ENCODE assay signal across 22 cellular contexts in the genomic region with DNA sequence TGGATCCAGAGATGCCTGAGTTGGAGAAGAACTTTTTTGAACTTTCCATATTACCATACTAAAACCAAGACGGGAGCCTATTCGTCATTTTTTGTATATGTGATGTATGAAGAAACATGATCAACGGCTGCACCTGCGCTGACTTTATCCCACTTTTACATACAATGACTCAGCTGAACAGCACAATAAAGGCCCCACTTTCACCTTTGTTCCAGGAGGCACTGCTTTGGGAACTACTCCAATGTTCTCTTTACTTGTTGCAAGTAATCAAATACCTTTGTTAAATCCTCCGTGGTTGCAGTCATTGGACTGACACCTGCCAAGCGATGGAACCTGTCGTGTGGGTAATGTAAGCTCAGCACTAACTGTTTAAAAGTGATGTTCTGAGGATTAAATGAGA. TPM values are rescaled to one million over a fixed set of nuclear protein-coding genes. Genes with fewer than 3 reads are reported as not detected.
DNase-seq lines count a peak whose midpoint lies in the region; ATAC-seq, FAIRE-seq and TF ChIP-seq lines count a peak whose summit lies in the region.
"Had no signal": no experiment of that assay in that cellular context is flagged by ENCODE, and none has a peak within 500 bp of the region (broad histone marks: within the 10 kb centered on the region; RNA-seq: fewer than 3 reads in every experiment).

No MANE protein-coding gene starts in this region.

- H3K36me3 ChIP-seq in Loucy (ENCODE audit: insufficient read depth, low read length) (no peaks in the 10 kb centered on the region), astrocyte (ENCODE audit: insufficient read depth, low read length) (no peaks in the 10 kb centered on the region), HepG2 (replicated peaks in 1 of 2; ENCODE audit: control insufficient read depth in 1 of 2, insufficient read depth in 2 of 2, low read length in 2 of 2) (no peaks in the 10 kb centered on the region)
- H3K36me3 ChIP-seq: MG63, Peyer's patch, SJCRH30 had no signal

- H3K79me2 ChIP-seq in Loucy (ENCODE audit: insufficient read depth, low read length) (no peaks in the 10 kb centered on the region), astrocyte (ENCODE audit: insufficient read depth, low read length) (no peaks in the 10 kb centered on the region), HepG2 (ENCODE audit: insufficient read depth, low read length) (no peaks in the 10 kb centered on the region)

- no peak for TF ChIP-seq POLR2A in HepG2 (IDR thresholded peaks at IDR 0.05; ENCODE audit: insufficient read depth in 1 of 2, low read depth in 2 of 2, low read length in 2 of 2)

- in situ Hi-C loops in HepG2 (cut with HindIII; ENCODE audit: extremely low pct_ligation_motif_present, low pct_unique_long_range_greater_than_20kb), result no loop called here

- intact Hi-C loops in HepG2 (cut with micrococcal nuclease; ENCODE audit: unreplicated experiment), result no loop called here

- H3K36me3 Mint-ChIP-seq in astrocyte (ENCODE audit: low read depth, unreplicated experiment), result no peaks in the 10 kb centered on the region
- H3K36me3 Mint-ChIP-seq in stimulated activated effector memory CD8-positive, alpha-beta T cell treated with anti-CD3 and anti-CD28 coated beads, Interleukin-12 subunit alpha, Interleukin-12 subunit beta, amount 100 ng/mL, for 72 hours, result no peaks in the 10 kb centered on the region
- H3K36me3 Mint-ChIP-seq: CD4-positive, CD25-positive, alpha-beta regulatory T cell had no signal

- no peak for TF ChIP-seq RAD21 in HepG2 (CRISPR knock-in tag; IDR thresholded peaks at IDR 0.05)

- H3K9me2 ChIP-seq in Loucy (replicated peaks; ENCODE audit: low read depth, low read length), result no peaks in the 10 kb centered on the region

- no peak overlapping the region for H3K27ac ChIP-seq in astrocyte (ENCODE audit: low read depth, low read length)
- peak overlapping the region; percentile 40 for H3K27ac ChIP-seq in HepG2 (ENCODE audit: extremely low read length, insufficient read depth, low read length)
- H3K27ac ChIP-seq: Peyer's patch, SJCRH30 had no signal

- H3K9me3 ChIP-seq in Loucy (ENCODE audit: insufficient read depth, low read depth, low read length), result no peaks in the 10 kb centered on the region
- H3K9me3 ChIP-seq in astrocyte (ENCODE audit: insufficient read depth, low read depth, low read length), result no peaks in the 10 kb centered on the region
- no peaks in the 10 kb centered on the region for H3K9me3 ChIP-seq in HepG2 (ENCODE audit: low read length)
- H3K9me3 ChIP-seq: MG63, Peyer's patch, SJCRH30 had no signal

- no peak overlapping the region for H3K4me3 Mint-ChIP-seq in astrocyte (ENCODE audit: unreplicated experiment)
- no peak overlapping the region for H3K4me3 Mint-ChIP-seq in stimulated activated effector memory CD8-positive, alpha-beta T cell treated with anti-CD3 and anti-CD28 coated beads, Interleukin-12 subunit alpha, Interleukin-12 subunit beta, amount 100 ng/mL, for 72 hours
- H3K4me3 Mint-ChIP-seq: CD4-positive, CD25-positive, alpha-beta regulatory T cell had no signal

- DNase-seq in COLO668 (lab: John Stamatoyannopoulos, UW; ENCODE audit: unreplicated experiment), result peak; percentile 40
- no peak for DNase-seq in astrocyte (ENCODE audit: low read depth)
- DNase-seq in HepG2 (ENCODE audit: low spot score), result peak; percentile 78
- DNase-seq in AG08396 (ENCODE audit: low spot score), result no peak
- no peak for DNase-seq in stimulated activated effector memory CD8-positive, alpha-beta T cell treated with anti-CD3 and anti-CD28 coated beads, Interleukin-12 subunit alpha, Interleukin-12 subunit beta, amount 100 ng/mL, for 72 hours (ENCODE audit: low spot score in 2 of 2)
- DNase-seq in GM10248 (ENCODE audit: extremely low spot score), result no peak
- DNase-seq: CD4-positive, CD25-positive, alpha-beta regulatory T cell; Kasumi-1; MG63; NCI-H1417 treated with DMSO at 0.1 percent for 48 hours; NCI-H187; NCI-H2171; NCI-H446; NCI-H526; Peyer's patch; SJCRH30; T-helper 1 cell had no signal

- CTCF ChIA-PET in HepG2 (lab: Yijun Ruan, JAX; ENCODE audit: low intra/inter-chr PET ratio, low total read pairs), result no interaction called here
- CTCF ChIA-PET in GM10248 (lab: Yijun Ruan, JAX), result no interaction called here

- H3K4me1 ChIP-seq in Loucy (ENCODE audit: insufficient read depth, low read length, poor library complexity, severe bottlenecking), result no peaks in the 10 kb centered on the region
- peaks cover 21% of the 10 kb centered on the region for H3K4me1 ChIP-seq in astrocyte (ENCODE audit: insufficient read depth, low read length)
- peaks cover 93% of the 10 kb centered on the region for H3K4me1 ChIP-seq in HepG2 (ENCODE audit: insufficient read depth, low read length)
- H3K4me1 ChIP-seq: Peyer's patch had no signal

- FAIRE-seq in astrocyte (lab: Jason Lieb, UNC) (no peak), HepG2 (lab: Jason Lieb, UNC) (no peak)
- FAIRE-seq: G401.6, GM18507, GM19239, H54 had no signal

- BruUV-seq in HepG2 (replicated peaks; lab: Mats Ljungman, UMichigan), result no TSS peak

- ATAC-seq in HepG2, result no peak
- ATAC-seq in stimulated activated effector memory CD8-positive, alpha-beta T cell treated with anti-CD3 and anti-CD28 coated beads, Interleukin-12 subunit alpha, Interleukin-12 subunit beta, amount 100 ng/mL, for 72 hours, result no peak

- no peak for TF ChIP-seq CTCF in Loucy (conservative IDR thresholded peaks at IDR 0.05; ENCODE audit: low read length)
- TF ChIP-seq CTCF in astrocyte (IDR thresholded peaks at IDR 0.05; ENCODE audit: insufficient read depth, low read depth, low read length), result no peak
- TF ChIP-seq CTCF in HepG2 (CRISPR knock-in tag; IDR thresholded peaks at IDR 0.05), result no peak
- TF ChIP-seq CTCF in GM10248 (IDR thresholded peaks at IDR 0.05; ENCODE audit: control extremely low read depth, extremely low read depth, low read depth, missing control alignments), result no peak

- no peaks in the 10 kb centered on the region for H3K9me3 Mint-ChIP-seq in astrocyte (ENCODE audit: unreplicated experiment)
- no peaks in the 10 kb centered on the region for H3K9me3 Mint-ChIP-seq in stimulated activated effector memory CD8-positive, alpha-beta T cell treated with anti-CD3 and anti-CD28 coated beads, Interleukin-12 subunit alpha, Interleukin-12 subunit beta, amount 100 ng/mL, for 72 hours

- H3K4me2 ChIP-seq in Loucy (ENCODE audit: low read depth, low read length, poor library complexity, severe bottlenecking) (no peak overlapping the region), astrocyte (ENCODE audit: low read length) (no peak overlapping the region), HepG2 (ENCODE audit: low read depth, low read length) (peak overlapping the region; percentile 30)

- peak overlapping the region; percentile 47 for H3K27ac Mint-ChIP-seq in astrocyte (ENCODE audit: unreplicated experiment)
- H3K27ac Mint-ChIP-seq in stimulated activated effector memory CD8-positive, alpha-beta T cell treated with anti-CD3 and anti-CD28 coated beads, Interleukin-12 subunit alpha, Interleukin-12 subunit beta, amount 100 ng/mL, for 72 hours, result no peak overlapping the region
- H3K27ac Mint-ChIP-seq: CD4-positive, CD25-positive, alpha-beta regulatory T cell had no signal

- WGBS in HepG2 (ENCODE audit: low lambda C conversion rate), result 21% methylated on average over 7 of the region's 7 CpGs

- peaks cover 17% of the 10 kb centered on the region for H3K4me1 Mint-ChIP-seq in astrocyte (ENCODE audit: low read depth, unreplicated experiment)
- H3K4me1 Mint-ChIP-seq in stimulated activated effector memory CD8-positive, alpha-beta T cell treated with anti-CD3 and anti-CD28 coated beads, Interleukin-12 subunit alpha, Interleukin-12 subunit beta, amount 100 ng/mL, for 72 hours, result no peaks in the 10 kb centered on the region

- H3K27me3 ChIP-seq in Loucy (ENCODE audit: insufficient read depth, low read length, poor library complexity, severe bottlenecking) (no peaks in the 10 kb centered on the region), astrocyte (ENCODE audit: insufficient read depth, low read length) (no peaks in the 10 kb centered on the region), HepG2 (ENCODE audit: control insufficient read depth in 1 of 2, insufficient read depth in 2 of 2, low read length in 2 of 2) (no peaks in the 10 kb centered on the region)
- H3K27me3 ChIP-seq: MG63, Peyer's patch, SJCRH30 had no signal

- POLR2A ChIA-PET in HepG2 (lab: Yijun Ruan, JAX) (no interaction called here), GM10248 (lab: Yijun Ruan, JAX) (no interaction called here)

- H3K4me3 ChIP-seq in Loucy (ENCODE audit: low read length, poor library complexity, severe bottlenecking), result no peak overlapping the region
- H3K4me3 ChIP-seq in astrocyte (ENCODE audit: insufficient read depth, low read depth, low read length), result no peak overlapping the region
- 0 out of 6 replicates have a peak overlapping the region, but pooled peaks of 1 of the 3 experiments have one; percentile 0 for H3K4me3 ChIP-seq in HepG2 (replicated peaks in 1 of 3; ENCODE audit: insufficient read depth in 1 of 3, low read depth in 2 of 3, low read length in 3 of 3)
- H3K4me3 ChIP-seq: MG63, Peyer's patch, SJCRH30 had no signal

- no peaks in the 10 kb centered on the region for H3F3A ChIP-seq in Loucy (ENCODE audit: low read depth)

- no peaks in the 10 kb centered on the region for H3K27me3 Mint-ChIP-seq in astrocyte (ENCODE audit: low read depth, unreplicated experiment)

- H3K9ac ChIP-seq in Loucy (ENCODE audit: low read depth, low read length, poor library complexity, severe bottlenecking) (no peak overlapping the region), astrocyte (ENCODE audit: low read length) (no peak overlapping the region), HepG2 (ENCODE audit: insufficient read depth, low read depth, low read length) (no peak overlapping the region)

- no peaks in the 10 kb centered on the region for H4K20me1 ChIP-seq in Loucy (ENCODE audit: insufficient read depth, low read length, poor library complexity, severe bottlenecking)
- H4K20me1 ChIP-seq in astrocyte (ENCODE audit: insufficient read depth, low read length), result no peaks in the 10 kb centered on the region
- H4K20me1 ChIP-seq in HepG2 (ENCODE audit: insufficient read depth, low read length), result no peaks in the 10 kb centered on the region

- H2AFZ ChIP-seq in Loucy (ENCODE audit: low read length) (0 out of 2 replicates have a peak overlapping the region, but pooled peaks have one; percentile 40), astrocyte (ENCODE audit: low read depth, low read length) (no peak overlapping the region), HepG2 (ENCODE audit: low read length) (no peak overlapping the region)

- TF ChIP-seq EP300 in HepG2 (IDR thresholded peaks at IDR 0.05; ENCODE audit: low read depth in 2 of 2, low read length in 2 of 2) (peak in 1 of 2 experiments; percentile 69; a peak in 2 of 4 replicates), HepG2 (CRISPR knock-in tag; IDR thresholded peaks at IDR 0.05; ENCODE audit: borderline replicate concordance) (no peak)

RNA-seq across cellular contexts. Expression of gene BTN3A2, which starts 17.3 kb away (rescaled TPM):
- total RNA-seq in astrocyte, result 31.7 and 34.1 TPM in 2 replicates
- 18.9 and 21.3 TPM in 2 replicates for total RNA-seq in HepG2 (2016; rRNA removed; fragmentation: Illumina TruSeq; extraction: Trizol)
- 3.4 and 4.3 TPM in 2 replicates for total RNA-seq in HepG2 (2016; cell fraction: cytosol; rRNA removed; fragmentation: Illumina TruSeq; extraction: Trizol; ENCODE audit: low read depth)
- total RNA-seq in HepG2 (2016; cell fraction: insoluble cytoplasmic fraction; rRNA removed; fragmentation: Illumina TruSeq; extraction: Trizol), result 17.8 and 20.4 TPM in 2 replicates
- 13.3 and 13.9 TPM in 2 replicates for total RNA-seq in HepG2 (2016; cell fraction: membrane; rRNA removed; fragmentation: Illumina TruSeq; extraction: Trizol)
- 16.6 and 20.6 TPM in 2 replicates for total RNA-seq in HepG2 (2016; cell fraction: nucleus; rRNA removed; fragmentation: Illumina TruSeq; extraction: Trizol)
- 36.2 and 36.3 TPM in 2 replicates for polyA plus RNA-seq in HepG2 (2011; rRNA removed)
- polyA plus RNA-seq in HepG2 (2011; cell fraction: cytosol; rRNA removed), result 28.2 and 31.2 TPM in 2 replicates
- polyA plus RNA-seq in HepG2 (2011; cell fraction: nucleus; rRNA removed), result 36.5 and 54.5 TPM in 2 replicates
- polyA plus RNA-seq in HepG2 (2012), result 22.7 and 24.1 TPM in 2 replicates
- 3.2 and 3.3 TPM in 2 replicates for polyA plus RNA-seq in HepG2 (2016; cell fraction: cytosol; fragmentation: Illumina TruSeq; extraction: Trizol; ENCODE audit: low read depth)
- polyA plus RNA-seq in HepG2 (2016; cell fraction: insoluble cytoplasmic fraction; fragmentation: Illumina TruSeq; extraction: Trizol; ENCODE audit: low read depth), result 14.2 and 14.4 TPM in 2 replicates
- 8.3 and 9.3 TPM in 2 replicates for polyA plus RNA-seq in HepG2 (2016; cell fraction: membrane; fragmentation: Illumina TruSeq; extraction: Trizol; ENCODE audit: low read depth)
- polyA plus RNA-seq in HepG2 (2016; cell fraction: nucleus; fragmentation: Illumina TruSeq; extraction: Trizol; ENCODE audit: insufficient read depth, low read depth), result 33.8 and 37.9 TPM in 2 replicates
- 35.9 and 51.8 TPM in 2 replicates for polyA minus RNA-seq in HepG2 (2011; rRNA and poly(A)+ RNA removed; ENCODE audit: low replicate concordance)
- 12.0 and 17.2 TPM in 2 replicates for polyA minus RNA-seq in HepG2 (2011; cell fraction: cytosol; rRNA and poly(A)+ RNA removed)
- polyA minus RNA-seq in HepG2 (2011; cell fraction: nucleus; rRNA and poly(A)+ RNA removed), result 21.9 and 35.8 TPM in 2 replicates

RNA-seq across cellular contexts. Expression of gene BTN2A2, which starts 35.2 kb away (rescaled TPM):
- total RNA-seq in astrocyte, result 19.9 and 25.1 TPM in 2 replicates
- 6.0 and 12.2 TPM in 2 replicates for total RNA-seq in HepG2 (2016; rRNA removed; fragmentation: Illumina TruSeq; extraction: Trizol)
- total RNA-seq in HepG2 (2016; cell fraction: cytosol; rRNA removed; fragmentation: Illumina TruSeq; extraction: Trizol; ENCODE audit: low read depth), result 2.6 and 2.7 TPM in 2 replicates
- total RNA-seq in HepG2 (2016; cell fraction: insoluble cytoplasmic fraction; rRNA removed; fragmentation: Illumina TruSeq; extraction: Trizol), result 5.9 and 11.3 TPM in 2 replicates
- 3.3 and 3.6 TPM in 2 replicates for total RNA-seq in HepG2 (2016; cell fraction: membrane; rRNA removed; fragmentation: Illumina TruSeq; extraction: Trizol)
- total RNA-seq in HepG2 (2016; cell fraction: nucleus; rRNA removed; fragmentation: Illumina TruSeq; extraction: Trizol), result 18.5 and 19.7 TPM in 2 replicates
- 10.8 and 15.4 TPM in 2 replicates for polyA plus RNA-seq in HepG2 (2011; rRNA removed)
- 8.1 and 9.6 TPM in 2 replicates for polyA plus RNA-seq in HepG2 (2011; cell fraction: cytosol; rRNA removed)
- polyA plus RNA-seq in HepG2 (2011; cell fraction: nucleus; rRNA removed), result 24.5 and 30.2 TPM in 2 replicates
- 8.5 and 8.6 TPM in 2 replicates for polyA plus RNA-seq in HepG2 (2012)
- 0.77 and 0.96 TPM in 2 replicates for polyA plus RNA-seq in HepG2 (2016; cell fraction: cytosol; fragmentation: Illumina TruSeq; extraction: Trizol; ENCODE audit: low read depth)
- polyA plus RNA-seq in HepG2 (2016; cell fraction: insoluble cytoplasmic fraction; fragmentation: Illumina TruSeq; extraction: Trizol; ENCODE audit: low read depth), result 4.7 and 5.5 TPM in 2 replicates
- polyA plus RNA-seq in HepG2 (2016; cell fraction: membrane; fragmentation: Illumina TruSeq; extraction: Trizol; ENCODE audit: low read depth), result 1.7 and 2.0 TPM in 2 replicates
- 17.6 and 22.8 TPM in 2 replicates for polyA plus RNA-seq in HepG2 (2016; cell fraction: nucleus; fragmentation: Illumina TruSeq; extraction: Trizol; ENCODE audit: insufficient read depth, low read depth)
- polyA minus RNA-seq in HepG2 (2011; rRNA and poly(A)+ RNA removed; ENCODE audit: low replicate concordance), result 2.5 and 22.6 TPM in 2 replicates
- polyA minus RNA-seq in HepG2 (2011; cell fraction: cytosol; rRNA and poly(A)+ RNA removed), result 6.1 and 6.4 TPM in 2 replicates
- 29.2 and 34.7 TPM in 2 replicates for polyA minus RNA-seq in HepG2 (2011; cell fraction: nucleus; rRNA and poly(A)+ RNA removed)

RNA-seq across cellular contexts. Expression of gene BTN3A1, which starts 54.4 kb away (rescaled TPM):
- total RNA-seq in astrocyte (22.2 and 29.9 TPM in 2 replicates), HepG2 (2016; rRNA removed; fragmentation: Illumina TruSeq; extraction: Trizol) (8.1 and 13.3 TPM in 2 replicates)
- 3.0 and 3.2 TPM in 2 replicates for total RNA-seq in HepG2 (2016; cell fraction: cytosol; rRNA removed; fragmentation: Illumina TruSeq; extraction: Trizol; ENCODE audit: low read depth)
- total RNA-seq in HepG2 (2016; cell fraction: insoluble cytoplasmic fraction; rRNA removed; fragmentation: Illumina TruSeq; extraction: Trizol), result 8.0 and 11.8 TPM in 2 replicates
- 7.8 and 8.0 TPM in 2 replicates for total RNA-seq in HepG2 (2016; cell fraction: membrane; rRNA removed; fragmentation: Illumina TruSeq; extraction: Trizol)
- total RNA-seq in HepG2 (2016; cell fraction: nucleus; rRNA removed; fragmentation: Illumina TruSeq; extraction: Trizol), result 15.9 and 17.1 TPM in 2 replicates
- polyA plus RNA-seq in HepG2 (2011; rRNA removed), result 14.0 and 17.0 TPM in 2 replicates
- polyA plus RNA-seq in HepG2 (2011; cell fraction: cytosol; rRNA removed), result 6.9 and 9.3 TPM in 2 replicates
- 29.0 and 46.1 TPM in 2 replicates for polyA plus RNA-seq in HepG2 (2011; cell fraction: nucleus; rRNA removed)
- 9.4 and 11.5 TPM in 2 replicates for polyA plus RNA-seq in HepG2 (2012)
- polyA plus RNA-seq in HepG2 (2016; cell fraction: cytosol; fragmentation: Illumina TruSeq; extraction: Trizol; ENCODE audit: low read depth), result 0.54 and 0.75 TPM in 2 replicates
- 4.6 and 4.8 TPM in 2 replicates for polyA plus RNA-seq in HepG2 (2016; cell fraction: insoluble cytoplasmic fraction; fragmentation: Illumina TruSeq; extraction: Trizol; ENCODE audit: low read depth)
- 2.4 and 2.5 TPM in 2 replicates for polyA plus RNA-seq in HepG2 (2016; cell fraction: membrane; fragmentation: Illumina TruSeq; extraction: Trizol; ENCODE audit: low read depth)
- 27.2 and 30.6 TPM in 2 replicates for polyA plus RNA-seq in HepG2 (2016; cell fraction: nucleus; fragmentation: Illumina TruSeq; extraction: Trizol; ENCODE audit: insufficient read depth, low read depth)
- 46.1 and 68.9 TPM in 2 replicates for polyA minus RNA-seq in HepG2 (2011; rRNA and poly(A)+ RNA removed; ENCODE audit: low replicate concordance)
- 8.0 and 8.9 TPM in 2 replicates for polyA minus RNA-seq in HepG2 (2011; cell fraction: cytosol; rRNA and poly(A)+ RNA removed)
- 17.8 and 27.4 TPM in 2 replicates for polyA minus RNA-seq in HepG2 (2011; cell fraction: nucleus; rRNA and poly(A)+ RNA removed)

Comparison
In these comparisons a context has a peak if more than half of its experiments do, and no peak if none do; other contexts are left out.
1. DNase-seq: peak in COLO668 (single experiment) and HepG2 (single experiment); none in astrocyte (single experiment), AG08396 (single experiment), stimulated activated effector memory CD8-positive, alpha-beta T cell treated with anti-CD3 and anti-CD28 coated beads, Interleukin-12 subunit alpha, Interleukin-12 subunit beta, amount 100 ng/mL, for 72 hours (0 of 2) and GM10248 (single experiment).